Comparison of ENCODE assay signal across 10 cellular contexts in genomic region chr16:1236669-1237068, GRCh38. TPM values are rescaled to one million over a fixed set of nuclear protein-coding genes. Genes with fewer than 3 reads are reported as not detected.
A peak's percentile ranks its signal among the peaks of the same experiment; 100 is the strongest.
DNase-seq lines count a peak whose midpoint lies in the region; ATAC-seq and TF ChIP-seq lines count a peak whose summit lies in the region.
"Not testable (repeated sequence)": the region's sequence is repeated elsewhere in the genome, so short reads cannot be mapped to it uniquely, and the experiment has no call there.
"Had no signal": no experiment of that assay in that cellular context is flagged by ENCODE, and none has a peak within 500 bp of the region (broad histone marks: within the 10 kb centered on the region; RNA-seq: fewer than 3 reads in every experiment).

No MANE protein-coding gene starts in this region.

- not testable (repeated sequence) for H3K36me3 Mint-ChIP-seq in CD4-positive, CD25-positive, alpha-beta regulatory T cell; activated B cell treated with CpG ODN at 0.5 μM for 24 hours (ENCODE audit: low read depth); activated naive CD4-positive, alpha-beta T cell treated with anti-CD3 and anti-CD28 coated beads, Interleukin-2, amount 50 U/mL, for 72 hours; naive B cell; stimulated activated memory B cell treated with anti-CD40 and anti-IgM and Interleukin-4, amounts not matched to agents 10 μg/mL and 1 μg/mL and 100 μg/mL, for 72 hours

- not testable (repeated sequence) for H2AFZ ChIP-seq in IMR-90 (replicated peaks; ENCODE audit: low read length, poor library complexity)

- H3K18ac ChIP-seq in IMR-90 (ENCODE audit: low read depth, low read length): not testable (repeated sequence)

- H2AK9ac ChIP-seq in IMR-90 (replicated peaks; ENCODE audit: low read depth, low read length, poor library complexity): not testable (repeated sequence)

- TF ChIP-seq POLR2A in IMR-90 (IDR thresholded peaks at IDR 0.05; ENCODE audit: low read depth, low read length): not testable (repeated sequence)

- dilution Hi-C loops in IMR-90 (cut with HindIII; ENCODE audit: low sequenced_read_pairs, unreplicated experiment): not testable (repeated sequence)

- H4K8ac ChIP-seq in IMR-90 (ENCODE audit: low read depth in 2 of 2, low read length in 2 of 2): not testable (repeated sequence)

- not testable (repeated sequence) for H3K27ac ChIP-seq in CD4-positive, CD25-positive, alpha-beta regulatory T cell (ENCODE audit: insufficient read depth, low read length, poor library complexity, severe bottlenecking); IMR-90 (ENCODE audit: insufficient read depth, low read length); foreskin keratinocyte

- H3K23ac ChIP-seq in IMR-90 (ENCODE audit: low read depth, low read length): not testable (repeated sequence)

- not testable (repeated sequence) for H3K9me3 Mint-ChIP-seq in CD4-positive, CD25-positive, alpha-beta regulatory T cell; activated B cell treated with CpG ODN at 0.5 μM for 24 hours; activated naive CD4-positive, alpha-beta T cell treated with anti-CD3 and anti-CD28 coated beads, Interleukin-2, amount 50 U/mL, for 72 hours; naive B cell; stimulated activated memory B cell treated with anti-CD40 and anti-IgM and Interleukin-4, amounts not matched to agents 10 μg/mL and 1 μg/mL and 100 μg/mL, for 72 hours

- H3K4me2 ChIP-seq in IMR-90 (ENCODE audit: low read depth, low read length): not testable (repeated sequence)

- H4K5ac ChIP-seq in IMR-90 (ENCODE audit: low read depth, low read length): not testable (repeated sequence)

- not testable (repeated sequence) for H2BK15ac ChIP-seq in IMR-90 (ENCODE audit: low read depth, low read length)

- not testable (repeated sequence) for H3K4me3 ChIP-seq in CD4-positive, CD25-positive, alpha-beta regulatory T cell (ENCODE audit: low read depth, low read length); IMR-90 (ENCODE audit: insufficient read depth, low read depth, low read length)

- H3K4me3 Mint-ChIP-seq in CD4-positive, CD25-positive, alpha-beta regulatory T cell; activated B cell treated with CpG ODN at 0.5 μM for 24 hours; naive B cell; stimulated activated memory B cell treated with anti-CD40 and anti-IgM and Interleukin-4, amounts not matched to agents 10 μg/mL and 1 μg/mL and 100 μg/mL, for 72 hours: not testable (repeated sequence)

- not testable (repeated sequence) for H3K9me1 ChIP-seq in IMR-90 (ENCODE audit: insufficient read depth, low read length)

- H3K4ac ChIP-seq in IMR-90 (ENCODE audit: low read depth, low read length): not testable (repeated sequence)

- not testable (repeated sequence) for TF ChIP-seq CTCF in IMR-90 (conservative IDR thresholded peaks at IDR 0.05; ENCODE audit: low read depth, low read length); activated B cell treated with CpG ODN at 0.5 μM for 24 hours (IDR thresholded peaks at IDR 0.05); foreskin keratinocyte (conservative IDR thresholded peaks at IDR 0.05)

- H3K14ac ChIP-seq in IMR-90 (replicated peaks; ENCODE audit: low read depth, low read length): not testable (repeated sequence)

- not testable (repeated sequence) for H3K27ac Mint-ChIP-seq in CD4-positive, CD25-positive, alpha-beta regulatory T cell; activated B cell treated with CpG ODN at 0.5 μM for 24 hours; activated naive CD4-positive, alpha-beta T cell treated with anti-CD3 and anti-CD28 coated beads, Interleukin-2, amount 50 U/mL, for 72 hours; naive B cell; stimulated activated memory B cell treated with anti-CD40 and anti-IgM and Interleukin-4, amounts not matched to agents 10 μg/mL and 1 μg/mL and 100 μg/mL, for 72 hours

- ATAC-seq in CD4-positive, CD25-positive, alpha-beta regulatory T cell (ENCODE audit: low read depth in 2 of 2): peak; percentile 77 to 78
- peak; percentile 97 for ATAC-seq in IMR-90 (ENCODE audit: low read depth)
- peak; percentile 95 for ATAC-seq in activated B cell treated with CpG ODN at 0.5 μM for 24 hours (ENCODE audit: low read depth)
- ATAC-seq in activated naive CD4-positive, alpha-beta T cell treated with anti-CD3 and anti-CD28 coated beads, Interleukin-2, amount 50 U/mL, for 72 hours: peak; percentile 60 to 69
- peak; percentile 16 for ATAC-seq in foreskin keratinocyte
- ATAC-seq in left colon: peak; percentile 81
- ATAC-seq in naive B cell (ENCODE audit: low read depth in 2 of 2): peak; percentile 67 to 70
- peak; percentile 50 for ATAC-seq in stimulated activated memory B cell treated with anti-CD40 and anti-IgM and Interleukin-4, amounts not matched to agents 10 μg/mL and 1 μg/mL and 100 μg/mL, for 72 hours

- H3K9me3 ChIP-seq in CD4-positive, CD25-positive, alpha-beta regulatory T cell (ENCODE audit: control insufficient read depth in 2 of 2, low read length in 2 of 2); IMR-90 (ENCODE audit: control insufficient read depth, insufficient read depth, low read length): not testable (repeated sequence)

- WGBS in IMR-90 (ENCODE audit: extremely low coverage in 2 of 2, insufficient read length in 1 of 2), 2 experiments: no CpG with 5 or more reads among the region's 29 CpGs

- BruUV-seq in IMR-90 (replicated peaks; lab: Mats Ljungman, UMichigan): not testable (repeated sequence)

- H3K4me1 Mint-ChIP-seq in CD4-positive, CD25-positive, alpha-beta regulatory T cell; activated B cell treated with CpG ODN at 0.5 μM for 24 hours; naive B cell; stimulated activated memory B cell treated with anti-CD40 and anti-IgM and Interleukin-4, amounts not matched to agents 10 μg/mL and 1 μg/mL and 100 μg/mL, for 72 hours: not testable (repeated sequence)

- not testable (repeated sequence) for H3K4me1 ChIP-seq in CD4-positive, CD25-positive, alpha-beta regulatory T cell (ENCODE audit: control insufficient read depth, insufficient read depth, low read length, poor library complexity, severe bottlenecking); IMR-90 (ENCODE audit: control insufficient read depth, insufficient read depth, low read length); foreskin keratinocyte

- POLR2A ChIA-PET in IMR-90 (lab: Charles Lee; ENCODE audit: unreplicated experiment); activated B cell treated with CpG ODN at 0.5 μM for 24 hours (lab: Charles Lee): not testable (repeated sequence)

- H4K20me1 ChIP-seq in IMR-90 (ENCODE audit: insufficient read depth, low read length): not testable (repeated sequence)

- not testable (repeated sequence) for H3K56ac ChIP-seq in IMR-90 (ENCODE audit: extremely low read depth, insufficient read depth, low read length)

- H4K91ac ChIP-seq in IMR-90 (ENCODE audit: insufficient read depth, low read depth, low read length): not testable (repeated sequence)

- H3K9ac ChIP-seq in IMR-90 (ENCODE audit: low read depth, low read length): not testable (repeated sequence)

- not testable (repeated sequence) for H3K79me1 ChIP-seq in IMR-90 (ENCODE audit: low read depth in 1 of 2, low read length in 2 of 2)

- not testable (repeated sequence) for H2BK5ac ChIP-seq in IMR-90 (ENCODE audit: low read depth, low read length, poor library complexity, severe bottlenecking)

- DNase-seq in CD4-positive, CD25-positive, alpha-beta regulatory T cell; IMR-90; activated B cell treated with CpG ODN at 0.5 μM for 24 hours; activated naive CD4-positive, alpha-beta T cell treated with anti-CD3 and anti-CD28 coated beads, Interleukin-2, amount 50 U/mL, for 72 hours (ENCODE audit: low spot score in 2 of 2); foreskin keratinocyte; left colon; naive B cell: not testable (repeated sequence)

- H2BK20ac ChIP-seq in IMR-90 (ENCODE audit: low read depth, low read length): not testable (repeated sequence)

- H2BK120ac ChIP-seq in IMR-90 (ENCODE audit: low read depth, low read length): not testable (repeated sequence)

- CTCF ChIA-PET in IMR-90 (lab: Yijun Ruan, JAX); activated B cell treated with CpG ODN at 0.5 μM for 24 hours (lab: Charles Lee): not testable (repeated sequence)

- TF ChIP-seq RAD21 in IMR-90 (IDR thresholded peaks at IDR 0.05; ENCODE audit: low read length): not testable (repeated sequence)

- intact Hi-C loops in IMR-90 (cut with micrococcal nuclease); activated B cell treated with CpG ODN at 0.5 μM for 24 hours (cut with micrococcal nuclease); left colon (cut with DNase I, micrococcal nuclease): not testable (repeated sequence)

- H3K27me3 Mint-ChIP-seq in CD4-positive, CD25-positive, alpha-beta regulatory T cell; activated B cell treated with CpG ODN at 0.5 μM for 24 hours; naive B cell; stimulated activated memory B cell treated with anti-CD40 and anti-IgM and Interleukin-4, amounts not matched to agents 10 μg/mL and 1 μg/mL and 100 μg/mL, for 72 hours: not testable (repeated sequence)

- in situ Hi-C loops in IMR-90 (cut with MboI; ENCODE audit: low sequenced_read_pairs): not testable (repeated sequence)

- H3K27me3 ChIP-seq in CD4-positive, CD25-positive, alpha-beta regulatory T cell (ENCODE audit: control insufficient read depth, insufficient read depth, low read length); IMR-90 (ENCODE audit: control insufficient read depth, insufficient read depth, low read length); foreskin keratinocyte: not testable (repeated sequence)

- H2AK5ac ChIP-seq in IMR-90 (ENCODE audit: low read depth, low read length): not testable (repeated sequence)

- not testable (repeated sequence) for H3K36me3 ChIP-seq in CD4-positive, CD25-positive, alpha-beta regulatory T cell (ENCODE audit: control insufficient read depth, insufficient read depth, low read length); IMR-90 (ENCODE audit: control insufficient read depth, insufficient read depth, low read length)

RNA-seq across cellular contexts. Expression of gene TPSAB1, which starts 3.8 kb away (rescaled TPM):
- total RNA-seq in CD4-positive, CD25-positive, alpha-beta regulatory T cell: not detected
- not detected for polyA plus RNA-seq in CD4-positive, CD25-positive, alpha-beta regulatory T cell
- total RNA-seq in IMR-90 (2012; rRNA removed) (not detected in 2 replicates), activated B cell treated with CpG ODN at 0.5 μM for 24 hours (not detected in 2 replicates), foreskin keratinocyte (not detected in 2 replicates), left colon (10 to 100 TPM in 1 of 2 donors, 1 to 10 TPM in 1; 5.7 to 49.9 TPM)
- polyA plus RNA-seq in IMR-90 (2012; rRNA removed) (not detected in 2 replicates), foreskin keratinocyte (not detected in 2 replicates), naive B cell (ENCODE audit: low read depth in 6 of 6) (not detected)
- polyA plus RNA-seq in IMR-90 (2012; cell fraction: cytosol; rRNA removed): not detected in 2 replicates
- polyA plus RNA-seq in IMR-90 (2012; cell fraction: nucleus; rRNA removed; ENCODE audit: low replicate concordance): not detected in 2 replicates
- under 1 TPM; 0.64 to 0.77 TPM for total RNA-seq in activated naive CD4-positive, alpha-beta T cell treated with anti-CD3 and anti-CD28 coated beads, Interleukin-2, amount 50 U/mL, for 72 hours
- total RNA-seq: Daoy had no signal

RNA-seq across cellular contexts. Expression of gene TPSB2, which starts 6.7 kb away (rescaled TPM):
- not detected for total RNA-seq in CD4-positive, CD25-positive, alpha-beta regulatory T cell
- not detected for polyA plus RNA-seq in CD4-positive, CD25-positive, alpha-beta regulatory T cell
- total RNA-seq in IMR-90 (2012; rRNA removed): not detected in 2 replicates
- polyA plus RNA-seq in IMR-90 (2012; rRNA removed): not detected in 2 replicates
- polyA plus RNA-seq in IMR-90 (2012; cell fraction: cytosol; rRNA removed): not detected in 2 replicates
- not detected in 2 replicates for polyA plus RNA-seq in IMR-90 (2012; cell fraction: nucleus; rRNA removed; ENCODE audit: low replicate concordance)
- total RNA-seq in activated B cell treated with CpG ODN at 0.5 μM for 24 hours: not detected in 2 replicates
- 1 to 10 TPM in 1 of 2 donors, not detected in 1; 1.3 TPM for total RNA-seq in activated naive CD4-positive, alpha-beta T cell treated with anti-CD3 and anti-CD28 coated beads, Interleukin-2, amount 50 U/mL, for 72 hours
- not detected in 2 replicates for total RNA-seq in foreskin keratinocyte
- not detected in 2 replicates for polyA plus RNA-seq in foreskin keratinocyte
- total RNA-seq in left colon: 10 to 100 TPM in 1 of 2 donors, 1 to 10 TPM in 1; 6.4 to 18.6 TPM
- not detected for polyA plus RNA-seq in naive B cell (ENCODE audit: low read depth in 6 of 6)
- total RNA-seq: A172, Daoy had no signal

RNA-seq across cellular contexts. Expression of gene TPSG1, which starts 11.6 kb away (rescaled TPM):
- total RNA-seq in CD4-positive, CD25-positive, alpha-beta regulatory T cell: not detected
- polyA plus RNA-seq in CD4-positive, CD25-positive, alpha-beta regulatory T cell: not detected
- total RNA-seq in IMR-90 (2012; rRNA removed) (not detected in 2 replicates), activated B cell treated with CpG ODN at 0.5 μM for 24 hours (not detected in 2 replicates), foreskin keratinocyte (not detected in 2 replicates), left colon (100 to 1,000 TPM in 1 of 2 donors, 10 to 100 TPM in 1; 60.7 to 124 TPM)
- polyA plus RNA-seq in IMR-90 (2012; rRNA removed) (not detected in 2 replicates), foreskin keratinocyte (not detected in 2 replicates), naive B cell (ENCODE audit: low read depth in 6 of 6) (not detected)
- not detected in 2 replicates for polyA plus RNA-seq in IMR-90 (2012; cell fraction: cytosol; rRNA removed)
- polyA plus RNA-seq in IMR-90 (2012; cell fraction: nucleus; rRNA removed; ENCODE audit: low replicate concordance): not detected in 2 replicates
- total RNA-seq in activated naive CD4-positive, alpha-beta T cell treated with anti-CD3 and anti-CD28 coated beads, Interleukin-2, amount 50 U/mL, for 72 hours: not detected

RNA-seq across cellular contexts. Expression of gene TPSD1, which starts 19.2 kb away (rescaled TPM):
- not detected for total RNA-seq in CD4-positive, CD25-positive, alpha-beta regulatory T cell
- not detected for polyA plus RNA-seq in CD4-positive, CD25-positive, alpha-beta regulatory T cell
- total RNA-seq in IMR-90 (2012; rRNA removed) (not detected in 2 replicates), activated B cell treated with CpG ODN at 0.5 μM for 24 hours (not detected in 2 replicates), foreskin keratinocyte (not detected in 2 replicates), left colon (1 to 10 TPM in 1 of 2 donors, under 1 TPM in 1; 0.18 to 2.8 TPM)
- polyA plus RNA-seq in IMR-90 (2012; rRNA removed) (not detected in 2 replicates), foreskin keratinocyte (not detected in 2 replicates), naive B cell (ENCODE audit: low read depth in 6 of 6) (not detected)
- polyA plus RNA-seq in IMR-90 (2012; cell fraction: cytosol; rRNA removed): not detected in 2 replicates
- not detected in 2 replicates for polyA plus RNA-seq in IMR-90 (2012; cell fraction: nucleus; rRNA removed; ENCODE audit: low replicate concordance)
- total RNA-seq in activated naive CD4-positive, alpha-beta T cell treated with anti-CD3 and anti-CD28 coated beads, Interleukin-2, amount 50 U/mL, for 72 hours: not detected
- total RNA-seq: A172, Daoy had no signal

Comparison
In these comparisons a context has a peak if more than half of its experiments do, and no peak if none do; other contexts are left out.
1. ATAC-seq: peak in every context shown above with its lines; median percentile 97 in IMR-90; 95 in activated B cell treated with CpG ODN at 0.5 μM for 24 hours; 81 in left colon; 78 in CD4-positive, CD25-positive, alpha-beta regulatory T cell; 68 in naive B cell; 64 in activated naive CD4-positive, alpha-beta T cell treated with anti-CD3 and anti-CD28 coated beads, Interleukin-2, amount 50 U/mL, for 72 hours; 50 in stimulated activated memory B cell treated with anti-CD40 and anti-IgM and Interleukin-4, amounts not matched to agents 10 μg/mL and 1 μg/mL and 100 μg/mL, for 72 hours; 16 in foreskin keratinocyte.
2. RNA of gene TPSG1, which starts 11.6 kb away (total RNA-seq): 60.7 to 124 TPM in left colon; not detected in activated naive CD4-positive, alpha-beta T cell treated with anti-CD3 and anti-CD28 coated beads, Interleukin-2, amount 50 U/mL, for 72 hours, not detected in CD4-positive, CD25-positive, alpha-beta regulatory T cell (single experiment), not detected in IMR-90, not detected in activated B cell treated with CpG ODN at 0.5 μM for 24 hours and not detected in foreskin keratinocyte; every median in the first group is over 10 times any median in the second.